In the genomic region with DNA sequence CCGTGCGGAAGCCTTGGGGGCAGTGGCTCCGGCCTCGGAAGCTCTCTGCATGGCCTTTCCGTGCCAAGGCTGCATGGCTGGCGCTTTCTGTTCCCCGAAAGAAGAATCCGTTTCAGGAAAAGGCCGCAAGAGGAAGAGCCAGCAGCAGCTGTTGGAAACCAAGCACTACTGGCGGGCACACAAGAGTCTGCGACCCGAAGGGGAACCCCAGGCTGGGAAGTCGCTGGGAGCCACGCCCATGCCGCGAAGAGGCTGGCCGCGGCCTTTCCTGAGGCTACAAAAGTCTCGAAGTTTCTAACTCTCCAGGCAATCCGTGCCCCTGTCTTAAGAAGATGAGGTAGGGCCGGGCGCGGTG, we compare ENCODE assay signal across 8 cellular contexts. TPM values are rescaled to one million over a fixed set of nuclear protein-coding genes. Genes with fewer than 3 reads are reported as not detected.
DNase-seq lines count a peak whose midpoint lies in the region; ATAC-seq and TF ChIP-seq lines count a peak whose summit lies in the region.

Gene CGAS (minus strand): TSS at position 191 of the 355 bp plus-strand sequence. CDS start 116 bp downstream, at position 75.

- peak within 1 kb of the TSS; percentile 70 for H3K4me3 Mint-ChIP-seq in Calu3 (ENCODE audit: low read depth, unreplicated experiment)

- peaks cover 45% of the 10 kb centered on the region for H3K36me3 Mint-ChIP-seq in Calu3 (ENCODE audit: insufficient read depth, unreplicated experiment)

- H3K27me3 Mint-ChIP-seq in Calu3 (ENCODE audit: unreplicated experiment) = no peaks in the 10 kb centered on the region

- POLR2A ChIA-PET in HEK293T (lab: Yijun Ruan, JAX) = interaction anchor here (1.0 kb wide), 1 partner anchor 9 kb away, joined by 4 read pairs; the partner anchor contains the start of gene MTO1

- TSS peak; percentile 46 for BruUV-seq in Calu3 (replicated peaks; lab: Mats Ljungman, UMichigan)

- TF ChIP-seq CTCF in Calu3 (IDR thresholded peaks at IDR 0.05; ENCODE audit: unreplicated experiment) = no peak

- H3K4me1 Mint-ChIP-seq in Calu3 (ENCODE audit: low read depth, unreplicated experiment) = peaks cover 8% of the 10 kb centered on the region

- peak within 1 kb of the TSS; percentile 77 for H3K27ac Mint-ChIP-seq in Calu3 (ENCODE audit: unreplicated experiment)

- CTCF ChIA-PET in Calu3 (lab: Charles Lee) (interaction anchor here (0.5 to 1.4 kb wide), 3 partner anchors 9 to 265 kb away, joined by 4 read pairs; partner anchors contain the start of gene MTO1), HEK293T (lab: Yijun Ruan, JAX) (no interaction called here)

- DNase-seq in Calu3 (peak; percentile 82), HUDEP-2 (lab: John Stamatoyannopoulos, UW; ENCODE audit: unreplicated experiment in 76 of 76) (peak in 71 of 76 experiments; percentile 31 to 91 (median 69)), cerebellum (ENCODE audit: low spot score) (peak; percentile 10), left colon (peak; percentile 76 to 84), HEK293T (ENCODE audit: extremely low spot score) (no peak)
- peak; percentile 79 for DNase-seq in stimulated activated CD4-positive, alpha-beta T cell treated with anti-CD3 and anti-CD28 coated beads, Interleukin-4, amount 100 ng/mL, for 24 hours

- ATAC-seq in GM21367 (IDR thresholded peaks at IDR 0.05; ENCODE audit: unreplicated experiment) (peak; percentile 73), left colon (peak; percentile 90)
- ATAC-seq in activated CD4-positive, CD25-positive, alpha-beta regulatory T cell treated with anti-CD3 and anti-CD28 coated beads, Interleukin-2, amount 50 U/mL, for 24 hours = peak; percentile 71 to 72

- no peaks in the 10 kb centered on the region for H3K9me3 Mint-ChIP-seq in Calu3 (ENCODE audit: low read depth, unreplicated experiment)

- intact Hi-C loops in Calu3 (cut with micrococcal nuclease; ENCODE audit: unreplicated experiment) (no loop called here), left colon (cut with DNase I, micrococcal nuclease) (no loop called here)

TF ChIP-seq in HEK293T, 16 proteins besides CTCF, POLR2A, EP300 and RAD21:
- TF ChIP-seq CTBP1 (IDR thresholded peaks at IDR 0.05; ENCODE audit: borderline replicate concordance) (no peak), FOXM1 (IDR thresholded peaks at IDR 0.05; ENCODE audit: borderline replicate concordance) (no peak), FOXA1 (IDR thresholded peaks at IDR 0.05) (no peak), FOXK2 (IDR thresholded peaks at IDR 0.05) (no peak), BHLHE40 (IDR thresholded peaks at IDR 0.05; ENCODE audit: borderline replicate concordance) (no peak), TARDBP (IDR thresholded peaks at IDR 0.05) (no peak), NFRKB (IDR thresholded peaks at IDR 0.05) (no peak), ZNF384 (IDR thresholded peaks at IDR 0.05) (no peak), SUZ12 (IDR thresholded peaks at IDR 0.05) (no peak), LEF1 (IDR thresholded peaks at IDR 0.05; ENCODE audit: borderline replicate concordance) (no peak), SP1 (IDR thresholded peaks at IDR 0.05) (no peak), ELF4 (IDR thresholded peaks at IDR 0.05) (no peak), L3MBTL2 (conservative IDR thresholded peaks at IDR 0.05) (no peak), ARNT (IDR thresholded peaks at IDR 0.05) (no peak), HDGF (IDR thresholded peaks at IDR 0.05; ENCODE audit: borderline replicate concordance) (no peak)
- TF ChIP-seq, protein P1, sequence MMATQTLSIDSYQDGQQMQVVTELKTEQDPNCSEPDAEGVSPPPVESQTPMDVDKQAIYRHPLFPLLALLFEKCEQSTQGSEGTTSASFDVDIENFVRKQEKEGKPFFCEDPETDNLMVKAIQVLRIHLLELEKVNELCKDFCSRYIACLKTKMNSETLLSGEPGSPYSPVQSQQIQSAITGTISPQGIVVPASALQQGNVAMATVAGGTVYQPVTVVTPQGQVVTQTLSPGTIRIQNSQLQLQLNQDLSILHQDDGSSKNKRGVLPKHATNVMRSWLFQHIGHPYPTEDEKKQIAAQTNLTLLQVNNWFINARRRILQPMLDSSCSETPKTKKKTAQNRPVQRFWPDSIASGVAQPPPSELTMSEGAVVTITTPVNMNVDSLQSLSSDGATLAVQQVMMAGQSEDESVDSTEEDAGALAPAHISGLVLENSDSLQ (IDR thresholded peaks at IDR 0.05) = no peak

RNA-seq across cellular contexts. Expression of gene CGAS, which starts in this region (rescaled TPM):
- total RNA-seq in Calu3 (2022) = 31.2 and 35.0 TPM in 2 replicates
- 3.9 TPM for total RNA-seq in cerebellum
- 1 to 10 TPM; 2.9 to 3.2 TPM for total RNA-seq in left colon
